Comparison of ENCODE assay signal across 8 cellular contexts in genomic region chr3:173553635-173554280, GRCh38.
DNase-seq lines count a peak whose midpoint lies in the region; ATAC-seq, FAIRE-seq and TF ChIP-seq lines count a peak whose summit lies in the region.

No MANE protein-coding gene starts in this region.

- POLR2A ChIA-PET in GM10248 (lab: Yijun Ruan, JAX): no interaction called here

- H3K9ac ChIP-seq in adipocyte (ENCODE audit: low read length): no peak overlapping the region

- CTCF ChIA-PET in GM10248 (lab: Yijun Ruan, JAX): interaction anchor here (1.4 to 2.0 kb wide), 3 partner anchors 11 to 16 kb away, joined by 3 to 6 read pairs (median 4); no protein-coding TSS in a partner anchor

- H3K36me3 Mint-ChIP-seq in T-helper 17 cell (ENCODE audit: low read depth): no peaks in the 10 kb centered on the region

- TF ChIP-seq CTCF in GM10248 (IDR thresholded peaks at IDR 0.05; ENCODE audit: control extremely low read depth, extremely low read depth, low read depth, missing control alignments): peak; percentile 26

- H3K27ac Mint-ChIP-seq in T-helper 17 cell: no peak overlapping the region

- H3K36me3 ChIP-seq in adipocyte (ENCODE audit: control insufficient read depth, insufficient read depth, low read length, severe bottlenecking): no peaks in the 10 kb centered on the region

- H3K4me1 Mint-ChIP-seq in T-helper 17 cell: no peaks in the 10 kb centered on the region

- no peak overlapping the region for H3K4me3 Mint-ChIP-seq in T-helper 17 cell

- no peak for FAIRE-seq in urothelium cell line (lab: Jason Lieb, UNC)

- no peak overlapping the region for H3K4me3 ChIP-seq in adipocyte (ENCODE audit: low read length)

- H3K27me3 ChIP-seq in adipocyte (replicated peaks; ENCODE audit: control insufficient read depth, insufficient read depth, low read length): no peaks in the 10 kb centered on the region

- H3K9me3 ChIP-seq in adipocyte (ENCODE audit: control insufficient read depth, low read length): no peaks in the 10 kb centered on the region
- H3K9me3 ChIP-seq in T-helper 17 cell (ENCODE audit: control insufficient read depth, low read length, poor library complexity, severe bottlenecking): no peaks in the 10 kb centered on the region

- H3K4me1 ChIP-seq in adipocyte (ENCODE audit: control insufficient read depth, insufficient read depth, low read length): peaks cover 6% of the 10 kb centered on the region

- no peak for ATAC-seq in stimulated activated naive CD8-positive, alpha-beta T cell treated with anti-CD3 and anti-CD28 coated beads, Interleukin-15, Interleukin-2, amounts not matched to agents 100 U/mL and 50 U/mL, for 24 hours
- ATAC-seq in T-helper 17 cell: no peak

- DNase-seq in GM10248 (ENCODE audit: extremely low spot score): no peak
- DNase-seq in M059J (ENCODE audit: low read depth): peak; percentile 66
- DNase-seq in adipocyte (ENCODE audit: low read depth): peak; percentile 81
- DNase-seq in inferior parietal cortex (ENCODE audit: extremely low spot score): peak; percentile 76
- peak; percentile 6 for DNase-seq in urothelium cell line (ENCODE audit: low spot score)
- DNase-seq in stimulated activated naive CD8-positive, alpha-beta T cell treated with anti-CD3 and anti-CD28 coated beads, Interleukin-15, Interleukin-2, amounts not matched to agents 100 U/mL and 50 U/mL, for 24 hours: no peak
- no peak for DNase-seq in activated naive CD4-positive, alpha-beta T cell treated with anti-CD3 and anti-CD28 coated beads, Interleukin-2, amount 50 U/mL, for 16 hours
- DNase-seq in T-helper 17 cell: no peak

- H3K27me3 Mint-ChIP-seq in T-helper 17 cell: no peaks in the 10 kb centered on the region

Comparison
In these comparisons a context has a peak if more than half of its experiments do, and no peak if none do; other contexts are left out.
1. DNase-seq: peak in M059J (single experiment), adipocyte (single experiment), inferior parietal cortex (single experiment) and urothelium cell line (single experiment); none in GM10248 (single experiment), stimulated activated naive CD8-positive, alpha-beta T cell treated with anti-CD3 and anti-CD28 coated beads, Interleukin-15, Interleukin-2, amounts not matched to agents 100 U/mL and 50 U/mL, for 24 hours (single experiment), activated naive CD4-positive, alpha-beta T cell treated with anti-CD3 and anti-CD28 coated beads, Interleukin-2, amount 50 U/mL, for 16 hours (single experiment) and T-helper 17 cell (0 of 3).